In genomic region chr9:129490583-129491485, GRCh38 we compare ENCODE assay signal across 8 cellular contexts.
DNase-seq lines count a peak whose midpoint lies in the region; ATAC-seq and TF ChIP-seq lines count a peak whose summit lies in the region.

No MANE protein-coding gene starts in this region.

- peaks cover 35% of the 10 kb centered on the region for H3K79me2 ChIP-seq in PC-9 (ENCODE audit: low read depth)
- no peaks in the 10 kb centered on the region for H3K79me2 ChIP-seq in neural cell (replicated peaks; ENCODE audit: insufficient read depth, low read length)

- H3F3A ChIP-seq in PC-9 (ENCODE audit: insufficient read depth, low read depth): peaks cover 67% of the 10 kb centered on the region
- H3F3A ChIP-seq in neural cell (ENCODE audit: insufficient read depth, low read length, poor library complexity, severe bottlenecking): no peaks in the 10 kb centered on the region

- peaks cover 37% of the 10 kb centered on the region for H3K4me1 Mint-ChIP-seq in endothelial cell (ENCODE audit: unreplicated experiment)

- H3K9me3 ChIP-seq in PC-9 (ENCODE audit: insufficient read depth, low read depth): no peaks in the 10 kb centered on the region
- H3K9me3 ChIP-seq in neural cell (ENCODE audit: low read length): no peaks in the 10 kb centered on the region

- H3K9me3 Mint-ChIP-seq in endothelial cell (ENCODE audit: unreplicated experiment): no peaks in the 10 kb centered on the region

- POLR2A ChIA-PET in AG04449 (lab: Yijun Ruan, JAX): interaction anchor here (0.5 to 2.0 kb wide), 9 partner anchors 10 to 351 kb away, joined by 3 to 14 read pairs (median 4); partner anchors contain the start of gene IER5L
- POLR2A ChIA-PET in PC-9 (lab: Charles Lee; ENCODE audit: unreplicated experiment): no interaction called here

- H3K36me3 Mint-ChIP-seq in endothelial cell (ENCODE audit: low read depth, unreplicated experiment): no peaks in the 10 kb centered on the region

- BruUV-seq in PC-9 (replicated peaks; lab: Mats Ljungman, UMichigan): no TSS peak

- H3K27me3 ChIP-seq in PC-9 (ENCODE audit: insufficient read depth, low read depth): no peaks in the 10 kb centered on the region
- H3K27me3 ChIP-seq in neural cell (ENCODE audit: insufficient read depth, low read depth, low read length): no peaks in the 10 kb centered on the region

- intact Hi-C loops in PC-9 (cut with micrococcal nuclease; ENCODE audit: unreplicated experiment): no loop called here

- peak overlapping the region; percentile 73 for H3K4me2 ChIP-seq in PC-9
- no peak overlapping the region for H3K4me2 ChIP-seq in neural cell (ENCODE audit: low read length)

- CTCF ChIA-PET in AG04449 (lab: Yijun Ruan, JAX) (interaction anchor here (1.1 to 2.9 kb wide), 7 partner anchors 10 to 348 kb away, joined by 3 to 14 read pairs (median 7); no protein-coding TSS in a partner anchor), PC-9 (lab: Charles Lee) (interaction anchor here (0.5 kb wide), 2 partner anchors 255 to 311 kb away, joined by 3 to 11 read pairs; no protein-coding TSS in a partner anchor)

- H3K9me2 ChIP-seq in PC-9 (ENCODE audit: insufficient read depth) (no peaks in the 10 kb centered on the region), neural cell (ENCODE audit: insufficient read depth, low read length) (no peaks in the 10 kb centered on the region)

- H3K4me3 ChIP-seq in AG04449 (ENCODE audit: low read depth, low read length) (peak overlapping the region; percentile 52), PC-9 (peak overlapping the region; percentile 66), neural cell (ENCODE audit: low read length) (peak overlapping the region; percentile 58)

- no peak overlapping the region for H2AFZ ChIP-seq in PC-9
- H2AFZ ChIP-seq in neural cell (ENCODE audit: low read depth, low read length): no peak overlapping the region

- TF ChIP-seq CTCF in AG04449 (IDR thresholded peaks at IDR 0.05; ENCODE audit: insufficient read depth, low read length, missing control alignments) (peak; percentile 0), PC-9 (conservative IDR thresholded peaks at IDR 0.05) (no peak), endothelial cell (IDR thresholded peaks at IDR 0.05; ENCODE audit: unreplicated experiment) (no peak), neural cell (IDR thresholded peaks at IDR 0.05; ENCODE audit: poor library complexity, severe bottlenecking) (no peak)

- DNase-seq in AG04449 (ENCODE audit: low read depth, low spot score) (no peak), PC-9 (no peak), endothelial cell (ENCODE audit: low spot score) (no peak), DMS 273 (lab: John Stamatoyannopoulos, UW; ENCODE audit: unreplicated experiment) (no peak), NCI-H146 treated with DMSO at 0.1 percent for 48 hours (lab: John Stamatoyannopoulos, UW; ENCODE audit: unreplicated experiment) (no peak), NCI-H446 treated with DMSO at 0.1 percent for 48 hours (lab: John Stamatoyannopoulos, UW) (no peak)

- no peaks in the 10 kb centered on the region for H4K20me1 ChIP-seq in PC-9 (ENCODE audit: insufficient read depth)
- H4K20me1 ChIP-seq in neural cell (ENCODE audit: insufficient read depth): no peaks in the 10 kb centered on the region

- peaks cover 70% of the 10 kb centered on the region for H3K4me1 ChIP-seq in PC-9 (replicated peaks; ENCODE audit: insufficient read depth)

- H3K4me3 Mint-ChIP-seq in endothelial cell (ENCODE audit: unreplicated experiment): peak overlapping the region; percentile 72

- no peak for TF ChIP-seq EP300 in neural cell (conservative IDR thresholded peaks at IDR 0.05; ENCODE audit: poor library complexity, severe bottlenecking)

- ATAC-seq in GM21381 (IDR thresholded peaks at IDR 0.05; ENCODE audit: unreplicated experiment): no peak

- peaks cover 28% of the 10 kb centered on the region for H3K27me3 Mint-ChIP-seq in endothelial cell (ENCODE audit: unreplicated experiment)

- H3K36me3 ChIP-seq in PC-9 (ENCODE audit: low read depth): no peaks in the 10 kb centered on the region
- no peaks in the 10 kb centered on the region for H3K36me3 ChIP-seq in neural cell (ENCODE audit: insufficient read depth, low read length)

- H3K9ac ChIP-seq in neural cell (ENCODE audit: low read length): peak overlapping the region; percentile 43

- TF ChIP-seq RAD21 in neural cell (conservative IDR thresholded peaks at IDR 0.05): no peak

- peak overlapping the region; percentile 10 for H3K27ac Mint-ChIP-seq in endothelial cell (ENCODE audit: unreplicated experiment)

- peak overlapping the region; percentile 91 for H3K27ac ChIP-seq in PC-9
- peak overlapping the region; percentile 37 for H3K27ac ChIP-seq in neural cell (ENCODE audit: low read length)

TF ChIP-seq in neural cell, 6 proteins besides CTCF, POLR2A, EP300 and RAD21:
- no peak for TF ChIP-seq REST (IDR thresholded peaks at IDR 0.05; ENCODE audit: borderline replicate concordance)
- no peak for TF ChIP-seq TAF1 (IDR thresholded peaks at IDR 0.05; ENCODE audit: low read depth)
- no peak for TF ChIP-seq POLR2AphosphoS5 (IDR thresholded peaks at IDR 0.05)
- TF ChIP-seq EZH2 (IDR thresholded peaks at IDR 0.05; ENCODE audit: borderline replicate concordance, insufficient read depth, low read length, poor library complexity, severe bottlenecking): no peak
- no peak for TF ChIP-seq SMC3 (conservative IDR thresholded peaks at IDR 0.05; ENCODE audit: poor library complexity)
